In genomic region chr16:76941091-76941490, GRCh38 we compare ENCODE assay signal across 22 cellular contexts.
"Had no signal": no experiment of that assay in that cellular context is flagged by ENCODE, and none has a peak within 500 bp of the region (broad histone marks: within the 10 kb centered on the region; RNA-seq: fewer than 3 reads in every experiment).

No MANE protein-coding gene starts in this region.

- H3K9me3 Mint-ChIP-seq: activated CD8-positive, alpha-beta T cell treated with anti-CD3 and anti-CD28 coated beads for 36 hours had no signal

- ATAC-seq: activated CD4-positive, CD25-positive, alpha-beta regulatory T cell treated with anti-CD3 and anti-CD28 coated beads, Interleukin-2, amount 50 U/mL, for 24 hours; activated CD8-positive, alpha-beta T cell treated with anti-CD3 and anti-CD28 coated beads for 36 hours had no signal

- DNase-seq: activated CD4-positive, alpha-beta T cell treated with anti-CD3 and anti-CD28 coated beads for 4 hours; activated CD8-positive, alpha-beta memory T cell treated with anti-CD3 and anti-CD28 coated beads, Interleukin-2, amount 50 U/mL, for 48 hours; activated CD8-positive, alpha-beta T cell treated with anti-CD3 and anti-CD28 coated beads for 36 hours; activated naive CD4-positive, alpha-beta T cell treated with anti-CD3 and anti-CD28 coated beads, Interleukin-2, amount 50 U/mL, for 16 hours; activated naive CD8-positive, alpha-beta T cell treated with anti-CD3 and anti-CD28 coated beads, Interleukin-2, amount 10 ng/mL, durations not matched to agents 7 days and 5 days; activated T-cell treated with anti-CD3 and anti-CD28 coated beads, Interleukin-2, amount 50 U/mL, for 1 hour; aorta; caudate nucleus; colonic mucosa; Karpas-422; MM.1S; NCI-H1105; NCI-H1436; NCI-H187; NCI-H2081; NCI-H345; NCI-H510A; Peyer's patch; SHP77 treated with DMSO at 0.1 percent for 48 hours had no signal

- H3K27ac Mint-ChIP-seq: activated CD8-positive, alpha-beta T cell treated with anti-CD3 and anti-CD28 coated beads for 36 hours; activated naive CD8-positive, alpha-beta T cell treated with anti-CD3 and anti-CD28 coated beads, Interleukin-2, amount 10 ng/mL, durations not matched to agents 7 days and 5 days; T-helper 1 cell treated with Interleukin-12 subunit alpha and Interleukin-12 subunit beta and Interleukin-4 antibody, amounts not matched to agents 30 μg/mL and 1 μg/mL, for 36 hours had no signal

- H3K36me3 Mint-ChIP-seq: activated naive CD8-positive, alpha-beta T cell treated with anti-CD3 and anti-CD28 coated beads, Interleukin-2, amount 10 ng/mL, durations not matched to agents 7 days and 5 days had no signal

- H3K4me3 Mint-ChIP-seq: activated CD8-positive, alpha-beta T cell treated with anti-CD3 and anti-CD28 coated beads for 36 hours; activated naive CD8-positive, alpha-beta T cell treated with anti-CD3 and anti-CD28 coated beads, Interleukin-2, amount 10 ng/mL, durations not matched to agents 7 days and 5 days; T-helper 1 cell treated with Interleukin-12 subunit alpha and Interleukin-12 subunit beta and Interleukin-4 antibody, amounts not matched to agents 30 μg/mL and 1 μg/mL, for 36 hours had no signal

- H3K9me3 ChIP-seq: breast epithelium, colonic mucosa, Peyer's patch had no signal

- H3K27me3 Mint-ChIP-seq: activated CD8-positive, alpha-beta T cell treated with anti-CD3 and anti-CD28 coated beads for 36 hours; activated naive CD8-positive, alpha-beta T cell treated with anti-CD3 and anti-CD28 coated beads, Interleukin-2, amount 10 ng/mL, durations not matched to agents 7 days and 5 days had no signal

- H3K27ac ChIP-seq: breast epithelium, colonic mucosa, Peyer's patch had no signal

- H3K4me3 ChIP-seq: breast epithelium, colonic mucosa, Peyer's patch had no signal

- H3K27me3 ChIP-seq: breast epithelium, colonic mucosa, Peyer's patch had no signal

- H3K4me1 Mint-ChIP-seq: activated naive CD8-positive, alpha-beta T cell treated with anti-CD3 and anti-CD28 coated beads, Interleukin-2, amount 10 ng/mL, durations not matched to agents 7 days and 5 days had no signal
